13 cellular contexts compared by ENCODE assay signal in genomic region chr18:11728247-11728646, GRCh38. TPM values are rescaled to one million over a fixed set of nuclear protein-coding genes. Genes with fewer than 3 reads are reported as not detected.
DNase-seq lines count a peak whose midpoint lies in the region; ATAC-seq and TF ChIP-seq lines count a peak whose summit lies in the region.
"Had no signal": no experiment of that assay in that cellular context is flagged by ENCODE, and none has a peak within 500 bp of the region (broad histone marks: within the 10 kb centered on the region; RNA-seq: fewer than 3 reads in every experiment).

No MANE protein-coding gene starts in this region.

- H4K20me1 ChIP-seq in HCT116 (ENCODE audit: insufficient read depth) = no peaks in the 10 kb centered on the region
- no peaks in the 10 kb centered on the region for H4K20me1 ChIP-seq in hepatocyte (ENCODE audit: insufficient read depth, poor library complexity, severe bottlenecking)

- POLR2A ChIA-PET in HCT116 (lab: Charles Lee) = interaction anchor here (0.9 kb wide), 1 partner anchor 73 kb away, joined by 3 read pairs; no protein-coding TSS in a partner anchor

- RAD21 ChIA-PET in HCT116 (lab: Charles Lee; ENCODE audit: low non-redundant PET in 1 of 2, low total read pairs in 2 of 2, uncharacterized antibody in 2 of 2, unreplicated experiment in 2 of 2) = interaction anchor here (0.6 to 1.1 kb wide), 4 partner anchors 47 to 122 kb away, joined by 3 to 14 read pairs (median 3); no protein-coding TSS in a partner anchor

- no peak overlapping the region for H3K4me3 Mint-ChIP-seq in activated naive CD4-positive, alpha-beta T cell treated with anti-CD3 and anti-CD28 coated beads, Interleukin-2, amount 10 ng/mL, durations not matched to agents 7 days and 5 days
- H3K4me3 Mint-ChIP-seq: activated naive CD4-positive, alpha-beta T cell treated with anti-CD3 and anti-CD28 coated beads for 36 hours had no signal

- no peaks in the 10 kb centered on the region for H3K36me3 ChIP-seq in HCT116 (ENCODE audit: control insufficient read depth in 1 of 2, insufficient read depth in 2 of 2, low read length in 2 of 2)
- H3K36me3 ChIP-seq in hepatocyte (replicated peaks; ENCODE audit: insufficient read depth, low read depth) = no peaks in the 10 kb centered on the region

- no peaks in the 10 kb centered on the region for H3K36me3 Mint-ChIP-seq in activated naive CD4-positive, alpha-beta T cell treated with anti-CD3 and anti-CD28 coated beads, Interleukin-2, amount 10 ng/mL, durations not matched to agents 7 days and 5 days

- no peaks in the 10 kb centered on the region for H3K9me3 Mint-ChIP-seq in activated naive CD4-positive, alpha-beta T cell treated with anti-CD3 and anti-CD28 coated beads, Interleukin-2, amount 10 ng/mL, durations not matched to agents 7 days and 5 days
- H3K9me3 Mint-ChIP-seq: activated naive CD4-positive, alpha-beta T cell treated with anti-CD3 and anti-CD28 coated beads for 36 hours had no signal

- no peaks in the 10 kb centered on the region for H3K79me2 ChIP-seq in HCT116 (ENCODE audit: insufficient read depth, low read length)
- H3K79me2 ChIP-seq in hepatocyte = no peaks in the 10 kb centered on the region

- intact Hi-C loops in HCT116 (cut with micrococcal nuclease) (loop anchor here (1.0 kb wide), 1 partner anchor 73 kb away; no protein-coding TSS in a partner anchor), lower leg skin (cut with DNase I; ENCODE audit: low total_unique reads) (no loop called here)

- H3K9me3 ChIP-seq in HCT116 (ENCODE audit: control insufficient read depth in 1 of 2, insufficient read depth in 1 of 2, low read depth in 1 of 2, low read length in 2 of 2) (no peaks in the 10 kb centered on the region), hepatocyte (ENCODE audit: low read depth) (no peaks in the 10 kb centered on the region)

- H3K4me1 Mint-ChIP-seq in activated naive CD4-positive, alpha-beta T cell treated with anti-CD3 and anti-CD28 coated beads, Interleukin-2, amount 10 ng/mL, durations not matched to agents 7 days and 5 days = peaks cover 3% of the 10 kb centered on the region

- TF ChIP-seq CTCF in HCT116 (IDR thresholded peaks at IDR 0.05 in 2 of 3, conservative IDR thresholded peaks at IDR 0.05 in 1 of 3; ENCODE audit: borderline replicate concordance in 1 of 3, insufficient read depth in 1 of 3, low read depth in 2 of 3, low read length in 2 of 3) = peak; percentile 23 to 29 (median 25); a peak in 3 of 6 replicates
- TF ChIP-seq CTCF in hepatocyte (IDR thresholded peaks at IDR 0.05; ENCODE audit: poor library complexity) = peak; percentile 42
- TF ChIP-seq CTCF in lower leg skin (IDR thresholded peaks at IDR 0.05) = no peak

- H3K9me2 ChIP-seq in HCT116 (ENCODE audit: insufficient read depth) (no peaks in the 10 kb centered on the region), hepatocyte (replicated peaks; ENCODE audit: insufficient read depth) (no peaks in the 10 kb centered on the region)

- BruUV-seq in HCT116 (replicated peaks; lab: Mats Ljungman, UMichigan) = no TSS peak

- H3K4me2 ChIP-seq in HCT116 (ENCODE audit: low read length) (no peak overlapping the region), hepatocyte (no peak overlapping the region)

- DNase-seq in DMS 273 treated with DMSO at 0.1 percent for 48 hours (lab: John Stamatoyannopoulos, UW) (peak; percentile 31), HCT116 (ENCODE audit: low read depth, low spot score) (peak; percentile 8), RPMI8226 (peak; percentile 36), hepatocyte (ENCODE audit: low spot score) (peak; percentile 31), lower leg skin (ENCODE audit: low spot score in 2 of 2) (no peak), SKM-1 (lab: John Stamatoyannopoulos, UW; ENCODE audit: unreplicated experiment) (no peak)
- no peak for DNase-seq in activated naive CD4-positive, alpha-beta T cell treated with anti-CD3 and anti-CD28 coated beads, Interleukin-2, amount 10 ng/mL, durations not matched to agents 7 days and 5 days
- DNase-seq: activated naive CD4-positive, alpha-beta T cell treated with anti-CD3 and anti-CD28 coated beads for 36 hours; NCI-H1092 treated with DMSO at 0.1 percent for 48 hours; stimulated activated CD4-positive, alpha-beta T cell treated with anti-CD3 and anti-CD28 coated beads, Interleukin-2, amount 100 ng/mL, for 48 hours; T1000; trophoblast cell had no signal

- peaks cover 17% of the 10 kb centered on the region for H3K27me3 ChIP-seq in HCT116 (ENCODE audit: insufficient read depth, low read length)
- peaks cover 2% of the 10 kb centered on the region for H3K27me3 ChIP-seq in hepatocyte

- peak; percentile 66 for ATAC-seq in HCT116
- ATAC-seq in HG02870 (IDR thresholded peaks at IDR 0.05; ENCODE audit: unreplicated experiment) = no peak

- CTCF ChIA-PET in HCT116 (lab: Charles Lee) = interaction anchor here (0.7 to 4.6 kb wide), 5 partner anchors 14 to 311 kb away, joined by 3 to 65 read pairs (median 5); no protein-coding TSS in a partner anchor
- CTCF ChIA-PET in activated naive CD4-positive, alpha-beta T cell treated with anti-CD3 and anti-CD28 coated beads, Interleukin-2, amount 10 ng/mL, durations not matched to agents 7 days and 5 days (lab: Charles Lee) = interaction anchor here (1.0 to 2.8 kb wide), 6 partner anchors 8 to 310 kb away, joined by 3 to 17 read pairs (median 4); no protein-coding TSS in a partner anchor

- no peak overlapping the region for H3K27ac ChIP-seq in HCT116 (ENCODE audit: low read depth, low read length)
- no peak overlapping the region for H3K27ac ChIP-seq in hepatocyte

- H3K4me1 ChIP-seq in HCT116 (ENCODE audit: control insufficient read depth in 1 of 2, insufficient read depth in 2 of 2, low read length in 2 of 2) (peaks cover 1 to 3% of the 10 kb centered on the region in 2 experiments; a peak in 2 of 4 replicates), hepatocyte (ENCODE audit: insufficient read depth) (no peaks in the 10 kb centered on the region)

- TF ChIP-seq RAD21 in HCT116 (IDR thresholded peaks at IDR 0.05; ENCODE audit: low read depth) = peak; percentile 53

- H3K4me3 ChIP-seq in HCT116 (replicated peaks in 1 of 2; ENCODE audit: low read depth in 1 of 2, low read length in 2 of 2) (no peak overlapping the region), hepatocyte (no peak overlapping the region), lower leg skin (ENCODE audit: low read depth, poor library complexity, severe bottlenecking) (no peak overlapping the region)

- no peak for TF ChIP-seq POLR2A in HCT116 (IDR thresholded peaks at IDR 0.05; ENCODE audit: borderline replicate concordance, extremely low read depth, insufficient read depth, insufficient read length)
- TF ChIP-seq POLR2A in lower leg skin (IDR thresholded peaks at IDR 0.05) = no peak

- H3K27ac Mint-ChIP-seq in activated naive CD4-positive, alpha-beta T cell treated with anti-CD3 and anti-CD28 coated beads, Interleukin-2, amount 10 ng/mL, durations not matched to agents 7 days and 5 days = no peak overlapping the region
- H3K27ac Mint-ChIP-seq: activated naive CD4-positive, alpha-beta T cell treated with anti-CD3 and anti-CD28 coated beads for 36 hours had no signal

- H3K27me3 Mint-ChIP-seq in activated naive CD4-positive, alpha-beta T cell treated with anti-CD3 and anti-CD28 coated beads, Interleukin-2, amount 10 ng/mL, durations not matched to agents 7 days and 5 days = peaks cover 5% of the 10 kb centered on the region

- H2AFZ ChIP-seq in HCT116 (ENCODE audit: low read depth, low read length, poor library complexity, severe bottlenecking) = no peak overlapping the region
- H2AFZ ChIP-seq in hepatocyte = no peak overlapping the region

- no peak overlapping the region for H3K9ac ChIP-seq in HCT116 (ENCODE audit: low read length)

- 28% methylated on average over 1 of the region's 1 CpG for WGBS in hepatocyte (ENCODE audit: low lambda C conversion rate, missing lambda C conversion rate)
- WGBS in lower leg skin, 2 donors = 58 to 65% methylated on average over 1 of the region's 1 CpG

TF ChIP-seq in HCT116, 20 proteins besides CTCF, POLR2A, EP300 and RAD21:
- TF ChIP-seq JUND (IDR thresholded peaks at IDR 0.05) = no peak
- no peak for TF ChIP-seq YY1 (IDR thresholded peaks at IDR 0.05; ENCODE audit: extremely low read depth, insufficient replicate concordance, low read depth, low read length)
- TF ChIP-seq ATF3 (IDR thresholded peaks at IDR 0.05) = no peak
- TF ChIP-seq EZH2 (IDR thresholded peaks at IDR 0.05) = no peak
- no peak for TF ChIP-seq SRF (IDR thresholded peaks at IDR 0.05; ENCODE audit: low read depth)

RNA-seq across cellular contexts. Expression of gene GNAL, which starts 39.2 kb away (rescaled TPM):
- 4.6 TPM for total RNA-seq in HCT116 (2021; ENCODE audit: unreplicated experiment)
- 2.7 and 3.0 TPM in 2 replicates for polyA plus RNA-seq in HCT116 (2012)
- 5.2 and 7.1 TPM in 2 replicates for total RNA-seq in hepatocyte
- 2.7 and 4.4 TPM in 2 replicates for polyA plus RNA-seq in hepatocyte
- total RNA-seq in lower leg skin = 10 to 100 TPM; 12.3 to 15.9 (median 14.5) TPM

Comparison
In these comparisons a context has a peak if more than half of its experiments do, and no peak if none do; other contexts are left out.
1. DNase-seq: peak in DMS 273 treated with DMSO at 0.1 percent for 48 hours (single experiment), HCT116 (single experiment), RPMI8226 (single experiment) and hepatocyte (single experiment); none in lower leg skin (0 of 2), activated naive CD4-positive, alpha-beta T cell treated with anti-CD3 and anti-CD28 coated beads, Interleukin-2, amount 10 ng/mL, durations not matched to agents 7 days and 5 days (single experiment) and SKM-1 (single experiment).
2. CTCF ChIP-seq: peak in HCT116 (3 of 3) and hepatocyte (single experiment); none in lower leg skin (0 of 3).